8 cellular contexts compared by ENCODE assay signal in genomic region chr10:4663162-4663992, GRCh38.
DNase-seq lines count a peak whose midpoint lies in the region; ATAC-seq lines count a peak whose summit lies in the region.

No MANE protein-coding gene starts in this region.

- H3K9me3 Mint-ChIP-seq in activated T-cell treated with anti-CD3 and anti-CD28 coated beads, Interleukin-2, amount 50 U/mL, for 72 hours = no peaks in the 10 kb centered on the region

- peak; percentile 21 to 38 for DNase-seq in activated T-cell treated with anti-CD3 and anti-CD28 coated beads, Interleukin-2, amount 50 U/mL, for 72 hours
- no peak for DNase-seq in activated T-cell treated with anti-CD3 and anti-CD28 coated beads, Interleukin-2, amount 50 U/mL, for 1 hour
- DNase-seq in NCI-H1092 treated with DMSO at 0.1 percent for 48 hours (lab: John Stamatoyannopoulos, UW) (peak; percentile 66), T1000 (lab: John Stamatoyannopoulos, UW) (peak; percentile 68), germinal center (ENCODE audit: low spot score) (peak; percentile 46), pulmonary artery endothelial cell (ENCODE audit: low read depth, low spot score) (peak; percentile 96)
- no peak for DNase-seq in effector CD4-positive, alpha-beta T cell

- H3K27ac Mint-ChIP-seq in activated T-cell treated with anti-CD3 and anti-CD28 coated beads, Interleukin-2, amount 50 U/mL, for 72 hours = no peak overlapping the region

- no peak overlapping the region for H3K4me3 Mint-ChIP-seq in activated T-cell treated with anti-CD3 and anti-CD28 coated beads, Interleukin-2, amount 50 U/mL, for 72 hours

- no peaks in the 10 kb centered on the region for H3K36me3 Mint-ChIP-seq in activated T-cell treated with anti-CD3 and anti-CD28 coated beads, Interleukin-2, amount 50 U/mL, for 72 hours (ENCODE audit: insufficient read depth in 2 of 2)

- peak; percentile 84 to 100 for ATAC-seq in activated T-cell treated with anti-CD3 and anti-CD28 coated beads, Interleukin-2, amount 50 U/mL, for 72 hours (replicated peaks in 1 of 2)
- ATAC-seq in HG02642 (IDR thresholded peaks at IDR 0.05; ENCODE audit: poor library complexity, unreplicated experiment) = peak; percentile 90

- no peaks in the 10 kb centered on the region for H3K4me1 Mint-ChIP-seq in activated T-cell treated with anti-CD3 and anti-CD28 coated beads, Interleukin-2, amount 50 U/mL, for 72 hours (ENCODE audit: low read depth)

- peaks cover 33% of the 10 kb centered on the region for H3K27me3 Mint-ChIP-seq in activated T-cell treated with anti-CD3 and anti-CD28 coated beads, Interleukin-2, amount 50 U/mL, for 72 hours (ENCODE audit: low read depth)

Comparison
In these comparisons a context has a peak if more than half of its experiments do, and no peak if none do; other contexts are left out.
1. DNase-seq: peak in activated T-cell treated with anti-CD3 and anti-CD28 coated beads, Interleukin-2, amount 50 U/mL, for 72 hours (2 of 2), NCI-H1092 treated with DMSO at 0.1 percent for 48 hours (single experiment), T1000 (single experiment), germinal center (single experiment) and pulmonary artery endothelial cell (single experiment); none in activated T-cell treated with anti-CD3 and anti-CD28 coated beads, Interleukin-2, amount 50 U/mL, for 1 hour (single experiment) and effector CD4-positive, alpha-beta T cell (single experiment).